ENCODE assay signal across 9 cellular contexts in the genomic region with DNA sequence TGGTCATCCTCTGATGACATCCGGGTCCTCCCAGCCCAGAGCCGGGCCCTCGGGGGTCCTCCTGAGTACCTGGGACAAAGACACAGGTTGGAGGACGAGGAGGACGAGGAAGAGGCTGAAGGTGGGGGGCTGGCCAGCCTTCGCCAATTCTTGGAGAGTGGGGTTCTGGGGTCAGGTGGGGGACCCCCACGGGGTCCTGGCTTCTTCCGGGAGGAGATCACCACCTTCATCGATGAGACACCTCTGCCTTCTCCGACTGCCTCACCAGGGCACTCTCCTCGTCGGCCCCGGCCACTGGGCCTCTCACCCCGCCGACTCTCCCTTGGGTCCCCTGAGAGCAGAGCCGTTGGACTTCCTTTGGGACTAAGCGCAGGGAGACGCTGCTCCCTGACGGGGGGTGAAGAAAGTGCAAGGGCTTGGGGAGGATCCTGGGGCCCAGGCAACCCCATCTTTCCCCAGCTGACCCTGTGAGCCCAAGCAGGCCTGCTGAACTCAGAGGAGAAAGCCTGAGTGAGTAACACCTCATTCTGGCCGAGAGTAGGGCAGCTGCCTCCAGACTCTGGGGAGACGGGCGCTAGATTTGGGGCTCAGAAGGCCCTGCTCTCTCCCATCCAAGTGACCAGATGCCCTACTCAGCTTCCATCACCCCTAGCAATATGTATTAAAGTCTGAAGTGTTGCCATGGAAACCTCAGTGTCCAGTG. TPM values are rescaled to one million over a fixed set of nuclear protein-coding genes. Genes with fewer than 3 reads are reported as not detected.
DNase-seq lines count a peak whose midpoint lies in the region; ATAC-seq, FAIRE-seq and TF ChIP-seq lines count a peak whose summit lies in the region.
"Had no signal": no experiment of that assay in that cellular context is flagged by ENCODE, and none has a peak within 500 bp of the region (broad histone marks: within the 10 kb centered on the region; RNA-seq: fewer than 3 reads in every experiment).

No MANE protein-coding gene starts in this region.

- H3K9ac ChIP-seq in astrocyte (ENCODE audit: low read length), result peak overlapping the region; percentile 9
- H3K9ac ChIP-seq: KMS-11 had no signal

- H3K27me3 Mint-ChIP-seq in GM23338 (ENCODE audit: insufficient read depth, low read depth, poor library complexity) (peaks cover 23% of the 10 kb centered on the region), astrocyte (ENCODE audit: low read depth, unreplicated experiment) (no peaks in the 10 kb centered on the region), naive B cell (peaks cover 66 to 99% (median 98%) of the 10 kb centered on the region in 3 donors)

- no peak for ATAC-seq in GM23338
- ATAC-seq in naive B cell (ENCODE audit: low read depth in 2 of 2), result no peak
- ATAC-seq in GM19023 (IDR thresholded peaks at IDR 0.05; ENCODE audit: unreplicated experiment), result no peak

- H3K36me3 ChIP-seq in GM23338 (ENCODE audit: insufficient read depth) (peaks cover 3% of the 10 kb centered on the region; the same call in 1 of the 2 replicates), astrocyte (ENCODE audit: insufficient read depth, low read length) (peaks cover 2% of the 10 kb centered on the region), tibial nerve (peaks cover 0 to 19% (median 0%) of the 10 kb centered on the region in 3 donors)

- H2AFZ ChIP-seq in GM23338 (no peak overlapping the region), astrocyte (ENCODE audit: low read depth, low read length) (no peak overlapping the region)

- FAIRE-seq in astrocyte (lab: Jason Lieb, UNC), result no peak

- no peak for TF ChIP-seq CTCF in 22Rv1 (IDR thresholded peaks at IDR 0.05)
- TF ChIP-seq CTCF in GM23338 (conservative IDR thresholded peaks at IDR 0.05; ENCODE audit: low read depth in 2 of 2), result peak; percentile 5 to 20; a peak in 1 of 4 replicates
- TF ChIP-seq CTCF in astrocyte (IDR thresholded peaks at IDR 0.05; ENCODE audit: insufficient read depth, low read depth, low read length), result no peak
- no peak for TF ChIP-seq CTCF in tibial nerve (IDR thresholded peaks at IDR 0.05)

- H3F3A ChIP-seq in GM23338 (replicated peaks; ENCODE audit: low read depth), result peaks cover 16% of the 10 kb centered on the region

- H3K9me3 ChIP-seq in astrocyte (ENCODE audit: insufficient read depth, low read depth, low read length) (no peaks in the 10 kb centered on the region), tibial nerve (no peaks in the 10 kb centered on the region)

- H3K27me3 ChIP-seq in GM23338 (ENCODE audit: insufficient read depth) (peaks cover 45% of the 10 kb centered on the region), astrocyte (ENCODE audit: insufficient read depth, low read length) (no peaks in the 10 kb centered on the region), tibial nerve (peaks cover 0 to 29% of the 10 kb centered on the region in 2 donors)

- H3K9me3 Mint-ChIP-seq in GM23338, result no peaks in the 10 kb centered on the region
- H3K9me3 Mint-ChIP-seq in astrocyte (ENCODE audit: unreplicated experiment), result no peaks in the 10 kb centered on the region
- H3K9me3 Mint-ChIP-seq in naive B cell, result no peaks in the 10 kb centered on the region

- H3K79me2 ChIP-seq in GM23338 (replicated peaks; ENCODE audit: insufficient read depth), result peaks cover 9% of the 10 kb centered on the region
- peaks cover 29% of the 10 kb centered on the region for H3K79me2 ChIP-seq in astrocyte (ENCODE audit: insufficient read depth, low read length)

- H3K4me1 ChIP-seq in GM23338 (ENCODE audit: insufficient read depth) (peaks cover 40% of the 10 kb centered on the region), astrocyte (ENCODE audit: insufficient read depth, low read length) (peaks cover 22% of the 10 kb centered on the region), tibial nerve (peaks cover 0 to 51% (median 12%) of the 10 kb centered on the region in 4 donors)

- no peak for TF ChIP-seq POLR2A in tibial nerve (IDR thresholded peaks at IDR 0.05)

- no peaks in the 10 kb centered on the region for H4K20me1 ChIP-seq in GM23338 (replicated peaks; ENCODE audit: insufficient read depth)
- peaks cover 6% of the 10 kb centered on the region for H4K20me1 ChIP-seq in astrocyte (ENCODE audit: insufficient read depth, low read length)

- H3K4me1 Mint-ChIP-seq in GM23338, result peaks cover 52% of the 10 kb centered on the region
- H3K4me1 Mint-ChIP-seq in astrocyte (ENCODE audit: low read depth, unreplicated experiment), result peaks cover 20% of the 10 kb centered on the region
- peaks cover 27 to 42% (median 35%) of the 10 kb centered on the region in 3 donors for H3K4me1 Mint-ChIP-seq in naive B cell

- TF ChIP-seq EP300 in tibial nerve (IDR thresholded peaks at IDR 0.05), result no peak

- H3K4me3 Mint-ChIP-seq in GM23338 (peak overlapping the region; percentile 64), astrocyte (ENCODE audit: unreplicated experiment) (peak overlapping the region; percentile 80), naive B cell (peak overlapping the region in 7 of 8 donors; percentile 28 to 83 (median 71))

- no peaks in the 10 kb centered on the region for H3K9me2 ChIP-seq in GM23338 (ENCODE audit: insufficient read depth)

- WGBS in tibial nerve, 2 donors, result 62 to 64% methylated on average over 21 to 22 of the region's 22 CpGs

- H3K36me3 Mint-ChIP-seq in GM23338 (ENCODE audit: low read depth), result peaks cover 27% of the 10 kb centered on the region
- H3K36me3 Mint-ChIP-seq in astrocyte (ENCODE audit: low read depth, unreplicated experiment), result peaks cover 6% of the 10 kb centered on the region
- H3K36me3 Mint-ChIP-seq in naive B cell, result peaks cover 0 to 21% of the 10 kb centered on the region in 2 donors

- H3K27ac Mint-ChIP-seq in GM23338 (peak overlapping the region; percentile 38; the same call in 1 of the 2 replicates), astrocyte (ENCODE audit: unreplicated experiment) (peak overlapping the region; percentile 64), naive B cell (no peak overlapping the region)

- H3K4me2 ChIP-seq in GM23338 (peak overlapping the region; percentile 63), astrocyte (ENCODE audit: low read length) (peak overlapping the region; percentile 77)
- H3K4me2 ChIP-seq: KMS-11 had no signal

- DNase-seq in GM23338 (ENCODE audit: low spot score) (no peak), astrocyte (ENCODE audit: low read depth) (no peak), naive B cell (no peak), tibial nerve (ENCODE audit: low spot score in 2 of 2) (no peak), NOMO-1 treated with dmso at 0.1 percent for 144 hours (lab: John Stamatoyannopoulos, UW; ENCODE audit: unreplicated experiment) (no peak)
- no peak for DNase-seq in central memory CD4-positive, alpha-beta T cell

- H3K4me3 ChIP-seq in GM23338, result peak overlapping the region; percentile 39
- H3K4me3 ChIP-seq in astrocyte (ENCODE audit: insufficient read depth, low read depth, low read length), result no peak overlapping the region
- H3K4me3 ChIP-seq in tibial nerve, result no peak overlapping the region

- H3K27ac ChIP-seq in 22Rv1 (peak overlapping the region; percentile 92), GM23338 (ENCODE audit: low read depth) (no peak overlapping the region), astrocyte (ENCODE audit: low read depth, low read length) (no peak overlapping the region), tibial nerve (peak overlapping the region in 2 of 4 donors; percentile 67 to 71)
- H3K27ac ChIP-seq: KMS-11 had no signal

RNA-seq across cellular contexts. Expression of a gene that starts 1.3 kb away (rescaled TPM):
- total RNA-seq in GM23338 (2014; rRNA removed; shearing (Covaris generic)), result 38.2 and 39.2 TPM in 2 replicates
- 15.8 and 16.4 TPM in 2 replicates for polyA plus RNA-seq in GM23338 (2016; fragmentation: Nextera tagmentation; extraction: Ambion mirVana)
- total RNA-seq in astrocyte, result 101 and 123 TPM in 2 replicates
- polyA plus RNA-seq in naive B cell (ENCODE audit: low read depth in 6 of 6), result not detected
- 10 to 100 TPM; 14.6 to 45.8 (median 36.4) TPM for total RNA-seq in tibial nerve

RNA-seq across cellular contexts. Expression of a gene that starts 5.3 kb away (rescaled TPM):
- total RNA-seq in GM23338 (2014; rRNA removed; shearing (Covaris generic)), result 3.0 and 5.0 TPM in 2 replicates
- polyA plus RNA-seq in GM23338 (2016; fragmentation: Nextera tagmentation; extraction: Ambion mirVana) (4.7 and 5.0 TPM in 2 replicates), naive B cell (ENCODE audit: low read depth in 6 of 6) (not detected)
- total RNA-seq in astrocyte (6.0 and 6.2 TPM in 2 replicates), tibial nerve (1 to 10 TPM; 1.3 to 5.4 (median 2.2) TPM)

RNA-seq across cellular contexts. Expression of a gene that starts 13.8 kb away (rescaled TPM):
- 3.3 and 8.2 TPM in 2 replicates for total RNA-seq in GM23338 (2014; rRNA removed; shearing (Covaris generic))
- polyA plus RNA-seq in GM23338 (2016; fragmentation: Nextera tagmentation; extraction: Ambion mirVana) (3.6 and 5.4 TPM in 2 replicates), naive B cell (ENCODE audit: low read depth in 6 of 6) (not detected)
- total RNA-seq in astrocyte (14.5 and 16.6 TPM in 2 replicates), tibial nerve (1 to 10 TPM in 3 of 4 donors, under 1 TPM in 1; 0.84 to 9.9 (median 5.6) TPM)

RNA-seq across cellular contexts. Expression of a gene that starts 24.2 kb away (rescaled TPM):
- 37.2 and 47.4 TPM in 2 replicates for total RNA-seq in GM23338 (2014; rRNA removed; shearing (Covaris generic))
- 75.6 and 79.2 TPM in 2 replicates for polyA plus RNA-seq in GM23338 (2016; fragmentation: Nextera tagmentation; extraction: Ambion mirVana)
- total RNA-seq in astrocyte, result 2.3 and 3.2 TPM in 2 replicates
- polyA plus RNA-seq in naive B cell (ENCODE audit: low read depth in 6 of 6), result 1 to 10 TPM in 1 of 6 donors, under 1 TPM in 3, not detected in 2; 0.74 to 1.0 (median 0.89) TPM
- total RNA-seq in tibial nerve, result 10 to 100 TPM in 1 of 4 donors, 1 to 10 TPM in 1, under 1 TPM in 2; 0.21 to 19.4 (median 3.6) TPM

RNA-seq across cellular contexts. Expression of a gene that starts 25.1 kb away (rescaled TPM):
- total RNA-seq in GM23338 (2014; rRNA removed; shearing (Covaris generic)), result 97.2 and 109 TPM in 2 replicates
- 35.0 and 35.1 TPM in 2 replicates for polyA plus RNA-seq in GM23338 (2016; fragmentation: Nextera tagmentation; extraction: Ambion mirVana)
- 144 and 146 TPM in 2 replicates for total RNA-seq in astrocyte
- 10 to 100 TPM; 28.5 to 45.1 (median 35.4) TPM for polyA plus RNA-seq in naive B cell (ENCODE audit: low read depth in 6 of 6)
- total RNA-seq in tibial nerve, result 10 to 100 TPM; 47.6 to 63.9 (median 56.8) TPM

Comparison
In these comparisons a context has a peak if more than half of its experiments do, and no peak if none do; other contexts are left out.
1. CTCF ChIP-seq: peak in GM23338 (2 of 2); none in 22Rv1 (single experiment), astrocyte (single experiment) and tibial nerve (0 of 5).
2. H3K27ac Mint-ChIP-seq: peak in GM23338 (single experiment) and astrocyte (single experiment); none in naive B cell (0 of 6).
3. Peak in every context shown above with its lines, with median percentiles within 50 percentile points of each other: H3K4me3 Mint-ChIP-seq.